8 cellular contexts compared by ENCODE assay signal in the genomic region with DNA sequence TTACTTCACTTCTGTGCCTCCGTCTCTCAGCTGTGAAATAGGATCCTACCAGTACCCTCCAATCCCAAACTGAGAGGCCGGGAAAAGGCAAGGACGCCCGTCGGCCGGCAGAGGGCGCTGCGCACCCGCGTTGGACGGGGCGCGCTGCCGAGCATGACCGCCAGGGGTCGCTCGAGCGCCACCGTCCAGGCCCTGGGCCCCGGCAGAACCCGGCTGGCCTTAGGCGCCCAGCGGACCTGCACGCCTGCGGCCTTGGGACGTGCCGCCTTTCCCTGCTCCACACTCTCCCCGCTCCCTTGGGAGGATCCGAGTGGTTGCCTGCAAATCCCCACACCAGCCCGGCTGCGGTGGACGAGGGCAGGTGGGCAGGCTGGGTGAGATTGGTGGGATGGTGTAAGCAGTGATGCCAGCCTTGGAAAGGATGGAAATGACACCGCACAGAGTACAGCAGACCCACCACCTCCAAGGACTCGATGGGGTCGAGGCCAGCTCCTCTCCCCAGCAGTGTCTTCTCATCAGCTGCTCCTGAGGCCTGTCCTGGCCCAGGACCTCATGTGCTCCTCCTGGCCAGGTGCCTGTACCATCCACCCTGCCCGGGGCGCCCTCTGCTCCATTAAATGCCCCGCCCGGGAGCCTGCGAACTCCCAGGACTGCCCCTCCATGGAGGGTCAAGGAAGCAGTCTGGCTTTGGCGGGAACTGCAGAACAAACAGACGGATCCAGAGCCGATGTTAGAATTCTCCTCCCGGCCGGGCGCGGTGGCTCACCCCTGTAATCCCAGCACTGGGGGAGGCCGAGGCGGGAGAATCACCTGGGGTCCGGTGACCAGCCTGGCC. TPM values are rescaled to one million over a fixed set of nuclear protein-coding genes. Genes with fewer than 3 reads are reported as not detected.
DNase-seq lines count a peak whose midpoint lies in the region; ATAC-seq and TF ChIP-seq lines count a peak whose summit lies in the region.

No MANE protein-coding gene starts in this region.

- intact Hi-C loops in prostate gland (cut with DNase I), result loop anchor here (2.0 kb wide), 4 partner anchors 180 to 502 kb away; a partner anchor contains a TSS

- TF ChIP-seq POLR2A in prostate gland (IDR thresholded peaks at IDR 0.05), result no peak

- WGBS in prostate gland, result 29% methylated on average over 48 of the region's 50 CpGs

- no peak overlapping the region for H3K4me3 Mint-ChIP-seq in activated naive CD8-positive, alpha-beta T cell treated with anti-CD3 and anti-CD28 coated beads, Interleukin-2, amount 50 U/mL, for 24 hours

- peak; percentile 100 for TF ChIP-seq CTCF in cardiac muscle cell (IDR thresholded peaks at IDR 0.05; ENCODE audit: low read depth, low read length)
- TF ChIP-seq CTCF in prostate gland (IDR thresholded peaks at IDR 0.05), result peak; percentile 100

- H3K27me3 Mint-ChIP-seq in activated naive CD8-positive, alpha-beta T cell treated with anti-CD3 and anti-CD28 coated beads, Interleukin-2, amount 50 U/mL, for 24 hours, result no peaks in the 10 kb centered on the region

- H3K36me3 ChIP-seq in H7 (replicated peaks; ENCODE audit: control insufficient read depth, insufficient read depth, low read length), result no peaks in the 10 kb centered on the region
- H3K36me3 ChIP-seq in cardiac muscle cell, result no peaks in the 10 kb centered on the region
- no peaks in the 10 kb centered on the region for H3K36me3 ChIP-seq in prostate gland

- peak; percentile 46 for DNase-seq in GDM1 (lab: John Stamatoyannopoulos, UW)
- peak; percentile 97 for DNase-seq in H7
- DNase-seq in M059J (ENCODE audit: low read depth), result peak; percentile 51
- peak; percentile 66 for DNase-seq in SKM-1 (lab: John Stamatoyannopoulos, UW; ENCODE audit: unreplicated experiment)
- DNase-seq in activated naive CD8-positive, alpha-beta T cell treated with anti-CD3 and anti-CD28 coated beads, Interleukin-2, amount 50 U/mL, for 24 hours, result peak; percentile 71
- DNase-seq in cardiac muscle cell (ENCODE audit: low read depth in 1 of 2, low spot score in 1 of 2), result peak; percentile 76 to 79
- DNase-seq in prostate gland (ENCODE audit: low spot score), result no peak
- DNase-seq in NK-92 (lab: John Stamatoyannopoulos, UW; ENCODE audit: unreplicated experiment), result no peak

- no peaks in the 10 kb centered on the region for H3K9me3 Mint-ChIP-seq in activated naive CD8-positive, alpha-beta T cell treated with anti-CD3 and anti-CD28 coated beads, Interleukin-2, amount 50 U/mL, for 24 hours

- no peaks in the 10 kb centered on the region for H3K4me1 ChIP-seq in cardiac muscle cell (ENCODE audit: low read depth)
- no peaks in the 10 kb centered on the region for H3K4me1 ChIP-seq in prostate gland (replicated peaks)

- peak; percentile 68 for ATAC-seq in activated naive CD8-positive, alpha-beta T cell treated with anti-CD3 and anti-CD28 coated beads, Interleukin-2, amount 50 U/mL, for 24 hours

- H3K4me3 ChIP-seq in H7 (ENCODE audit: insufficient read depth, low read depth, low read length) (no peak overlapping the region), cardiac muscle cell (no peak overlapping the region), prostate gland (no peak overlapping the region)

- no peak overlapping the region for H3K27ac Mint-ChIP-seq in activated naive CD8-positive, alpha-beta T cell treated with anti-CD3 and anti-CD28 coated beads, Interleukin-2, amount 50 U/mL, for 24 hours

- H3K4me1 Mint-ChIP-seq in activated naive CD8-positive, alpha-beta T cell treated with anti-CD3 and anti-CD28 coated beads, Interleukin-2, amount 50 U/mL, for 24 hours, result peaks cover 44% of the 10 kb centered on the region

- H3K27ac ChIP-seq in cardiac muscle cell (no peak overlapping the region), prostate gland (no peak overlapping the region)

- H3K36me3 Mint-ChIP-seq in activated naive CD8-positive, alpha-beta T cell treated with anti-CD3 and anti-CD28 coated beads, Interleukin-2, amount 50 U/mL, for 24 hours (ENCODE audit: low read depth), result no peaks in the 10 kb centered on the region

- H3K27me3 ChIP-seq in H7 (ENCODE audit: control insufficient read depth, insufficient read depth, low read length) (no peaks in the 10 kb centered on the region), cardiac muscle cell (no peaks in the 10 kb centered on the region), prostate gland (replicated peaks; ENCODE audit: insufficient read depth) (no peaks in the 10 kb centered on the region)

- H3K9me3 ChIP-seq in cardiac muscle cell (ENCODE audit: low read depth), result no peaks in the 10 kb centered on the region
- H3K9me3 ChIP-seq in prostate gland, result no peaks in the 10 kb centered on the region

RNA-seq across cellular contexts. Expression of a gene that starts 47.4 kb away (rescaled TPM):
- 82.6 and 97.1 TPM in 2 replicates for total RNA-seq in H7 (2014; rRNA removed; shearing (Covaris generic))
- total RNA-seq in M059J (2014; rRNA removed; shearing (Covaris generic)), result 40.7 and 57.1 TPM in 2 replicates
- total RNA-seq in cardiac muscle cell, result 11.1 and 22.0 TPM in 2 replicates
- 27.0 and 32.7 TPM in 2 replicates for polyA plus RNA-seq in cardiac muscle cell
- 10 to 100 TPM; 28.7 to 36.4 TPM for total RNA-seq in prostate gland

Comparison
In these comparisons a context has a peak if more than half of its experiments do, and no peak if none do; other contexts are left out.
1. DNase-seq: peak in GDM1 (single experiment), H7 (single experiment), M059J (single experiment), SKM-1 (single experiment), activated naive CD8-positive, alpha-beta T cell treated with anti-CD3 and anti-CD28 coated beads, Interleukin-2, amount 50 U/mL, for 24 hours (single experiment) and cardiac muscle cell (2 of 2); none in prostate gland (single experiment) and NK-92 (single experiment).